Comparison of ENCODE assay signal across 21 cellular contexts in genomic region chr13:53694814-53695533, GRCh38.
DNase-seq lines count a peak whose midpoint lies in the region; ATAC-seq and TF ChIP-seq lines count a peak whose summit lies in the region.
"Had no signal": no experiment of that assay in that cellular context is flagged by ENCODE, and none has a peak within 500 bp of the region (broad histone marks: within the 10 kb centered on the region; RNA-seq: fewer than 3 reads in every experiment).

No MANE protein-coding gene starts in this region.

- peak overlapping the region; percentile 89 for H2AFZ ChIP-seq in GM23338

- H3K9me3 ChIP-seq in SK-N-MC (ENCODE audit: low read depth, low read length): no peaks in the 10 kb centered on the region
- H3K9me3 ChIP-seq: A549, Peyer's patch had no signal

- H4K20me1 ChIP-seq in GM23338 (replicated peaks; ENCODE audit: insufficient read depth): no peaks in the 10 kb centered on the region

- H3K4me3 ChIP-seq in GM23338 (no peak overlapping the region), SK-N-MC (peak overlapping the region; percentile 35)
- H3K4me3 ChIP-seq: A549, K562, Peyer's patch had no signal

- DNase-seq in GM23338 (ENCODE audit: low spot score) (peak; percentile 30), SK-N-MC (ENCODE audit: low read depth, low spot score) (peak; percentile 32), medulla oblongata (ENCODE audit: extremely low spot score) (peak; percentile 4), progenitor cell of endocrine pancreas (ENCODE audit: low spot score, unreplicated experiment) (no peak), NCI-H345 (lab: John Stamatoyannopoulos, UW) (no peak), omental fat pad (ENCODE audit: low spot score) (no peak)
- DNase-seq in effector CD4-positive, alpha-beta T cell: no peak
- DNase-seq: COR-L47, DMS79, HFFc6, NCI-H1092, NCI-H1694, NCI-H2107, NCI-H226, NCI-H774, Peyer's patch, SHP77 had no signal

- TF ChIP-seq CTCF in GM23338 (conservative IDR thresholded peaks at IDR 0.05; ENCODE audit: low read depth in 2 of 2): peak in 1 of 2 experiments; percentile 28; a peak in 1 of 4 replicates
- TF ChIP-seq CTCF in progenitor cell of endocrine pancreas (IDR thresholded peaks at IDR 0.05; ENCODE audit: unreplicated experiment): peak; percentile 13
- TF ChIP-seq CTCF in omental fat pad (IDR thresholded peaks at IDR 0.05): no peak

- peak overlapping the region; percentile 53; the same call in 1 of the 2 replicates for H3K27ac Mint-ChIP-seq in GM23338
- no peak overlapping the region for H3K27ac Mint-ChIP-seq in progenitor cell of endocrine pancreas
- H3K27ac Mint-ChIP-seq: HFFc6 had no signal

- H3F3A ChIP-seq in GM23338 (replicated peaks; ENCODE audit: low read depth): no peaks in the 10 kb centered on the region

- H3K9me3 Mint-ChIP-seq in GM23338 (peaks cover 15% of the 10 kb centered on the region), progenitor cell of endocrine pancreas (ENCODE audit: low read depth) (peaks cover 10% of the 10 kb centered on the region)

- H3K27me3 Mint-ChIP-seq in GM23338 (ENCODE audit: insufficient read depth, low read depth, poor library complexity) (no peaks in the 10 kb centered on the region), progenitor cell of endocrine pancreas (no peaks in the 10 kb centered on the region)

- peaks cover 26% of the 10 kb centered on the region for H3K4me1 ChIP-seq in GM23338 (ENCODE audit: insufficient read depth)
- H3K4me1 ChIP-seq: A549, Peyer's patch had no signal

- H3K4me1 Mint-ChIP-seq in GM23338 (peaks cover 23% of the 10 kb centered on the region), progenitor cell of endocrine pancreas (ENCODE audit: low read depth) (no peaks in the 10 kb centered on the region)

- peak; percentile 86 for ATAC-seq in GM23338
- no peak for ATAC-seq in omental fat pad (ENCODE audit: low FRiP score)
- ATAC-seq: A549, K562 had no signal

- peaks cover 12% of the 10 kb centered on the region; the same call in 1 of the 2 replicates for H3K9me2 ChIP-seq in GM23338 (ENCODE audit: insufficient read depth)

- H3K4me3 Mint-ChIP-seq in GM23338: no peak overlapping the region
- H3K4me3 Mint-ChIP-seq in progenitor cell of endocrine pancreas (ENCODE audit: low read depth): no peak overlapping the region
- H3K4me3 Mint-ChIP-seq: HFFc6 had no signal

- H3K36me3 Mint-ChIP-seq in GM23338 (ENCODE audit: low read depth) (peaks cover 9% of the 10 kb centered on the region; the same call in 2 of the 3 replicates), progenitor cell of endocrine pancreas (ENCODE audit: insufficient read depth) (no peaks in the 10 kb centered on the region)

- H3K36me3 ChIP-seq in GM23338 (ENCODE audit: insufficient read depth): peaks cover 5% of the 10 kb centered on the region
- H3K36me3 ChIP-seq in SK-N-MC (ENCODE audit: insufficient read depth, low read length): no peaks in the 10 kb centered on the region
- H3K36me3 ChIP-seq: Peyer's patch had no signal

- no peak overlapping the region for H3K9ac ChIP-seq in SK-N-MC (ENCODE audit: insufficient read length)

- no peaks in the 10 kb centered on the region for H3K27me3 ChIP-seq in GM23338 (ENCODE audit: insufficient read depth)
- H3K27me3 ChIP-seq: Peyer's patch had no signal

- no peak overlapping the region for H3K27ac ChIP-seq in GM23338 (ENCODE audit: low read depth)
- H3K27ac ChIP-seq in SK-N-MC: peak overlapping the region; percentile 38
- H3K27ac ChIP-seq: A549, C4-2B, HL-60, Peyer's patch had no signal

- H3K4me2 ChIP-seq in GM23338: no peak overlapping the region
- H3K4me2 ChIP-seq: A549 had no signal

- no peaks in the 10 kb centered on the region for H3K79me2 ChIP-seq in GM23338 (replicated peaks; ENCODE audit: insufficient read depth)

TF ChIP-seq in GM23338, 12 proteins besides CTCF, POLR2A, EP300 and RAD21 (continues in another document):
- no peak for TF ChIP-seq ETS1 (IDR thresholded peaks at IDR 0.05)
- no peak for TF ChIP-seq ZNF114 (CRISPR knock-in tag; IDR thresholded peaks at IDR 0.05)
- no peak for TF ChIP-seq POLR2AphosphoS5 (IDR thresholded peaks at IDR 0.05; ENCODE audit: low read depth)
- TF ChIP-seq EZH2phosphoT487 (IDR thresholded peaks at IDR 0.05; ENCODE audit: unreplicated experiment): no peak
- TF ChIP-seq ZNF331 (CRISPR knock-in tag; IDR thresholded peaks at IDR 0.05; ENCODE audit: low read depth): no peak
- no peak for TF ChIP-seq ZNF462 (CRISPR knock-in tag; IDR thresholded peaks at IDR 0.05)
- TF ChIP-seq JUNB (IDR thresholded peaks at IDR 0.05; ENCODE audit: unreplicated experiment): no peak
- no peak for TF ChIP-seq NANOG (IDR thresholded peaks at IDR 0.05; ENCODE audit: borderline replicate concordance)
- no peak for TF ChIP-seq STAT1 (IDR thresholded peaks at IDR 0.05; ENCODE audit: unreplicated experiment)

Comparison
In these comparisons a context has a peak if more than half of its experiments do, and no peak if none do; other contexts are left out.
1. DNase-seq: peak in GM23338 (single experiment), SK-N-MC (single experiment) and medulla oblongata (single experiment); none in progenitor cell of endocrine pancreas (single experiment), effector CD4-positive, alpha-beta T cell (single experiment), NCI-H345 (single experiment) and omental fat pad (single experiment).